In genomic region chr16:75219838-75220237, GRCh38 we compare ENCODE assay signal across 13 cellular contexts. TPM values are rescaled to one million over a fixed set of nuclear protein-coding genes. Genes with fewer than 3 reads are reported as not detected.
DNase-seq lines count a peak whose midpoint lies in the region; ATAC-seq and TF ChIP-seq lines count a peak whose summit lies in the region.
"Had no signal": no experiment of that assay in that cellular context is flagged by ENCODE, and none has a peak within 500 bp of the region (broad histone marks: within the 10 kb centered on the region; RNA-seq: fewer than 3 reads in every experiment).

No MANE protein-coding gene starts in this region.

- no peak overlapping the region for H3K4me3 ChIP-seq in prostate gland
- H3K4me3 ChIP-seq: SJSA1, thoracic aorta had no signal

- no peak for TF ChIP-seq CTCF in prostate gland (IDR thresholded peaks at IDR 0.05)

- peaks cover 18% of the 10 kb centered on the region for H3K4me1 Mint-ChIP-seq in activated T-cell treated with anti-CD3 and anti-CD28 coated beads, Interleukin-2, amount 50 U/mL, for 24 hours (ENCODE audit: low read depth)
- peaks cover 9% of the 10 kb centered on the region for H3K4me1 Mint-ChIP-seq in activated T-helper 1 cell treated with anti-CD3 and anti-CD28 coated beads, Interleukin-12 subunit alpha, Interleukin-12 subunit beta, Interleukin-2, Interleukin-4 antibody, amounts not matched to agents 30 ng/mL and 10 ng/mL and 1 ng/mL, durations not matched to agents 14 hours and 24 hours and 36 hours (ENCODE audit: low read depth)

- H3K9me3 ChIP-seq in prostate gland: no peaks in the 10 kb centered on the region
- H3K9me3 ChIP-seq: SJSA1, thoracic aorta had no signal

- no peak for DNase-seq in activated T-cell treated with anti-CD3 and anti-CD28 coated beads, Interleukin-2, amount 50 U/mL, for 24 hours
- no peak for DNase-seq in activated T-cell treated with anti-CD3 and anti-CD28 coated beads, Interleukin-2, amount 50 U/mL, for 1 hour
- DNase-seq in activated T-helper 1 cell treated with anti-CD3 and anti-CD28 coated beads, Interleukin-12 subunit alpha, Interleukin-12 subunit beta, Interleukin-2, Interleukin-4 antibody, amounts not matched to agents 30 ng/mL and 10 ng/mL and 1 ng/mL, durations not matched to agents 14 hours and 24 hours and 36 hours (ENCODE audit: low spot score): no peak
- peak; percentile 40 for DNase-seq in stimulated activated CD8-positive, alpha-beta memory T cell treated with anti-CD3 and anti-CD28 coated beads, Interleukin-4, amount 100 ng/mL, for 48 hours
- DNase-seq in prostate gland (ENCODE audit: low spot score) (no peak), cerebellum (ENCODE audit: low spot score) (no peak)
- DNase-seq: cerebellar nuclear complex, NCI-H446 treated with DMSO at 0.1 percent for 48 hours had no signal

- peak overlapping the region; percentile 62 for H3K4me3 Mint-ChIP-seq in activated T-cell treated with anti-CD3 and anti-CD28 coated beads, Interleukin-2, amount 50 U/mL, for 24 hours
- peak overlapping the region; percentile 68 for H3K4me3 Mint-ChIP-seq in activated T-helper 1 cell treated with anti-CD3 and anti-CD28 coated beads, Interleukin-12 subunit alpha, Interleukin-12 subunit beta, Interleukin-2, Interleukin-4 antibody, amounts not matched to agents 30 ng/mL and 10 ng/mL and 1 ng/mL, durations not matched to agents 14 hours and 24 hours and 36 hours

- no peak overlapping the region for H3K27ac ChIP-seq in prostate gland
- H3K27ac ChIP-seq: SJSA1, thoracic aorta had no signal

- no peaks in the 10 kb centered on the region for H3K27me3 ChIP-seq in prostate gland (replicated peaks; ENCODE audit: insufficient read depth)

- WGBS in prostate gland: 79% methylated on average over 5 of the region's 5 CpGs

- TF ChIP-seq POLR2A in prostate gland (IDR thresholded peaks at IDR 0.05): no peak

- peak; percentile 39 for ATAC-seq in HG03095 (IDR thresholded peaks at IDR 0.05; ENCODE audit: unreplicated experiment)
- no peak for ATAC-seq in GM21515 (IDR thresholded peaks at IDR 0.05; ENCODE audit: unreplicated experiment)

- no peaks in the 10 kb centered on the region for H3K36me3 ChIP-seq in prostate gland
- H3K36me3 ChIP-seq: SJSA1, thoracic aorta had no signal

- H3K27ac Mint-ChIP-seq in activated T-cell treated with anti-CD3 and anti-CD28 coated beads, Interleukin-2, amount 50 U/mL, for 24 hours: peak overlapping the region; percentile 84
- H3K27ac Mint-ChIP-seq in activated T-helper 1 cell treated with anti-CD3 and anti-CD28 coated beads, Interleukin-12 subunit alpha, Interleukin-12 subunit beta, Interleukin-2, Interleukin-4 antibody, amounts not matched to agents 30 ng/mL and 10 ng/mL and 1 ng/mL, durations not matched to agents 14 hours and 24 hours and 36 hours: peak overlapping the region; percentile 79

- H3K9me3 Mint-ChIP-seq in activated T-cell treated with anti-CD3 and anti-CD28 coated beads, Interleukin-2, amount 50 U/mL, for 24 hours: no peaks in the 10 kb centered on the region
- no peaks in the 10 kb centered on the region for H3K9me3 Mint-ChIP-seq in activated T-helper 1 cell treated with anti-CD3 and anti-CD28 coated beads, Interleukin-12 subunit alpha, Interleukin-12 subunit beta, Interleukin-2, Interleukin-4 antibody, amounts not matched to agents 30 ng/mL and 10 ng/mL and 1 ng/mL, durations not matched to agents 14 hours and 24 hours and 36 hours

- no peaks in the 10 kb centered on the region for H3K27me3 Mint-ChIP-seq in activated T-cell treated with anti-CD3 and anti-CD28 coated beads, Interleukin-2, amount 50 U/mL, for 24 hours
- H3K27me3 Mint-ChIP-seq in activated T-helper 1 cell treated with anti-CD3 and anti-CD28 coated beads, Interleukin-12 subunit alpha, Interleukin-12 subunit beta, Interleukin-2, Interleukin-4 antibody, amounts not matched to agents 30 ng/mL and 10 ng/mL and 1 ng/mL, durations not matched to agents 14 hours and 24 hours and 36 hours (ENCODE audit: insufficient read depth): peaks cover 1% of the 10 kb centered on the region

- intact Hi-C loops in activated T-helper 1 cell treated with anti-CD3 and anti-CD28 coated beads, Interleukin-12 subunit alpha, Interleukin-12 subunit beta, Interleukin-2, Interleukin-4 antibody, amounts not matched to agents 30 ng/mL and 10 ng/mL and 1 ng/mL, durations not matched to agents 14 hours and 24 hours and 36 hours (cut with micrococcal nuclease): loop anchor here (2.0 kb wide), 1 partner anchor 17 kb away; no protein-coding TSS in a partner anchor
- intact Hi-C loops in prostate gland (cut with DNase I): no loop called here

- H3K36me3 Mint-ChIP-seq in activated T-cell treated with anti-CD3 and anti-CD28 coated beads, Interleukin-2, amount 50 U/mL, for 24 hours (ENCODE audit: low read depth): no peaks in the 10 kb centered on the region
- H3K36me3 Mint-ChIP-seq in activated T-helper 1 cell treated with anti-CD3 and anti-CD28 coated beads, Interleukin-12 subunit alpha, Interleukin-12 subunit beta, Interleukin-2, Interleukin-4 antibody, amounts not matched to agents 30 ng/mL and 10 ng/mL and 1 ng/mL, durations not matched to agents 14 hours and 24 hours and 36 hours (ENCODE audit: low read depth): no peaks in the 10 kb centered on the region

- H3K4me1 ChIP-seq in prostate gland (replicated peaks): no peaks in the 10 kb centered on the region
- H3K4me1 ChIP-seq: SJSA1 had no signal

RNA-seq across cellular contexts. Expression of gene CTRB1, which starts 1.1 kb away (rescaled TPM):
- not detected in 2 replicates for total RNA-seq in activated T-helper 1 cell treated with anti-CD3 and anti-CD28 coated beads, Interleukin-12 subunit alpha, Interleukin-12 subunit beta, Interleukin-2, Interleukin-4 antibody, amounts not matched to agents 30 ng/mL and 10 ng/mL and 1 ng/mL, durations not matched to agents 14 hours and 24 hours and 36 hours
- 1 to 10 TPM in 1 of 2 donors, not detected in 1; 7.0 TPM for total RNA-seq in prostate gland
- total RNA-seq in cerebellum: not detected
- total RNA-seq: kidney epithelial cell, SJSA1 had no signal

RNA-seq across cellular contexts. Expression of gene CTRB2, which starts 12.9 kb away (rescaled TPM):
- total RNA-seq in activated T-helper 1 cell treated with anti-CD3 and anti-CD28 coated beads, Interleukin-12 subunit alpha, Interleukin-12 subunit beta, Interleukin-2, Interleukin-4 antibody, amounts not matched to agents 30 ng/mL and 10 ng/mL and 1 ng/mL, durations not matched to agents 14 hours and 24 hours and 36 hours: not detected in 2 replicates
- not detected for total RNA-seq in prostate gland
- not detected for total RNA-seq in cerebellum
- total RNA-seq: kidney epithelial cell, SJSA1 had no signal

RNA-seq across cellular contexts. Expression of gene BCAR1, which starts 31.6 kb away (rescaled TPM):
- total RNA-seq in activated T-helper 1 cell treated with anti-CD3 and anti-CD28 coated beads, Interleukin-12 subunit alpha, Interleukin-12 subunit beta, Interleukin-2, Interleukin-4 antibody, amounts not matched to agents 30 ng/mL and 10 ng/mL and 1 ng/mL, durations not matched to agents 14 hours and 24 hours and 36 hours: 0.13 and 0.61 TPM in 2 replicates
- total RNA-seq in prostate gland (100 to 1,000 TPM in 1 of 2 donors, 10 to 100 TPM in 1; 51.1 to 181 TPM), cerebellum (24.5 TPM)

Comparison
In these comparisons a context has a peak if more than half of its experiments do, and no peak if none do; other contexts are left out.
1. RNA of gene BCAR1, which starts 31.6 kb away (total RNA-seq): 51.1 to 181 TPM in prostate gland and 24.5 TPM in cerebellum (single experiment); 0.13 to 0.61 TPM in activated T-helper 1 cell treated with anti-CD3 and anti-CD28 coated beads, Interleukin-12 subunit alpha, Interleukin-12 subunit beta, Interleukin-2, Interleukin-4 antibody, amounts not matched to agents 30 ng/mL and 10 ng/mL and 1 ng/mL, durations not matched to agents 14 hours and 24 hours and 36 hours; every median in the first group is over 10 times any median in the second.